19 cellular contexts compared by ENCODE assay signal in genomic region chr12:2061402-2061801, GRCh38. TPM values are rescaled to one million over a fixed set of nuclear protein-coding genes. Genes with fewer than 3 reads are reported as not detected.
"Had no signal": no experiment of that assay in that cellular context is flagged by ENCODE, and none has a peak within 500 bp of the region (broad histone marks: within the 10 kb centered on the region; RNA-seq: fewer than 3 reads in every experiment).

No MANE protein-coding gene starts in this region.

- H3K4me3 ChIP-seq: heart right ventricle, psoas muscle, skin epidermis, stomach, uterus had no signal

- H3K9me3 ChIP-seq: heart right ventricle, neutrophil, psoas muscle, stomach, uterus had no signal

- H3K27ac ChIP-seq: neutrophil, psoas muscle, skin epidermis had no signal

- DNase-seq: cerebellar nuclear complex; dermis blood vessel endothelial cell; erythroblast; islet precursor cell; naive thymus-derived CD4-positive, alpha-beta T cell; nephron progenitor cell; psoas muscle; retina; stimulated activated CD4-positive, alpha-beta T cell treated with anti-CD3 and anti-CD28 coated beads, Interleukin-2, amount 100 ng/mL, for 24 hours; stimulated activated naive CD4-positive, alpha-beta T cell; stomach; uterus had no signal

- ATAC-seq: naive thymus-derived CD4-positive, alpha-beta T cell; psoas muscle; sciatic nerve had no signal

- H3K36me3 ChIP-seq: neutrophil, stomach, uterus had no signal

- FAIRE-seq: colon, endothelial cell of umbilical vein, frontal cortex had no signal

- H3K27me3 ChIP-seq: uterus had no signal

- H3K4me1 ChIP-seq: psoas muscle had no signal

RNA-seq across cellular contexts. Expression of gene CACNA1C, which starts 8.6 kb away (rescaled TPM):
- total RNA-seq: endothelial cell of umbilical vein had no signal
- polyA plus RNA-seq: endothelial cell of umbilical vein had no signal
